ENCODE assay signal across 24 cellular contexts in the genomic region with DNA sequence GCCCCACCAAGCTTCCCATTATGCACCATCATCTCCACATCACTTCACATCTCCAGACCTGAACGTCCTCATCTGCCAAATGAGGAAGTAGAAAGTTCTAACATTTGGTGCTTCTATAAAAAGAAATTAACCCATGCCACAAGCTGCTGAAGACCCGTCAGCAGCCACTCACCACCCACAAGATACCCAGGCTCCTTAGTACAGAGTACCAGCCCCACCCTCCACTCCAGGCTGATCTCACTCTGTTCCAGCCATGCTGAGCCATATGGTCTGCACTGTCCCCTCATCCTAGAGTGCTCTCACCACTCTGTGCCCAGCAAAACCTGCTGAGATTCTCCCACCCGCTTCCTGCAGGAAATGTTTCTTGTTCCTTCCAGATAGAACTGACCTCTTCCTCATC.
"Had no signal": no experiment of that assay in that cellular context is flagged by ENCODE, and none has a peak within 500 bp of the region (broad histone marks: within the 10 kb centered on the region; RNA-seq: fewer than 3 reads in every experiment).

No MANE protein-coding gene starts in this region.

- ATAC-seq: activated CD8-positive, alpha-beta T cell treated with anti-CD3 and anti-CD28 coated beads for 36 hours; activated T-cell treated with anti-CD3 and anti-CD28 coated beads, Interleukin-2, amount 50 U/mL, for 4 hours; activated T-helper 17 cell treated with anti-CD3 and anti-CD28 coated beads, Interleukin-2, amount 50 U/mL, for 72 hours; effector memory CD8-positive, alpha-beta T cell; gastrocnemius medialis; left cardiac atrium; left ventricle myocardium superior had no signal

- H3K4me2 ChIP-seq: hepatocyte had no signal

- DNase-seq: activated CD4-positive, alpha-beta T cell treated with anti-CD3 and anti-CD28 coated beads, Interleukin-2, amount 10 ng/mL, durations not matched to agents 7 days and 5 days; activated CD4-positive, CD25-positive, alpha-beta regulatory T cell treated with anti-CD3 and anti-CD28 coated beads, Interleukin-2, amount 50 U/mL, for 72 hours; activated CD8-positive, alpha-beta T cell treated with anti-CD3 and anti-CD28 coated beads for 36 hours; activated gamma-delta T cell treated with Interleukin-2 at 50 U/mL for 16 hours; activated naive CD4-positive, alpha-beta T cell treated with anti-CD3 and anti-CD28 coated beads, Interleukin-2, amount 50 U/mL, for 16 hours; activated T-cell treated with anti-CD3 and anti-CD28 coated beads, Interleukin-2, amount 50 U/mL, for 4 hours; amniotic stem cell; caudate nucleus; cortex of kidney; effector memory CD8-positive, alpha-beta T cell; erythroblast; gastrocnemius medialis; left cardiac atrium; left ventricle myocardium superior; posterior cingulate gyrus; right cardiac atrium; stimulated activated CD4-positive, alpha-beta T cell treated with anti-CD3 and anti-CD28 coated beads, Interleukin-12 subunit alpha, Interleukin-12 subunit beta, amount 100 ng/mL, for 4 hours; stimulated activated CD4-positive, alpha-beta T cell treated with anti-CD3 and anti-CD28 coated beads, Interleukin-4, amount 100 ng/mL, for 1 hour; trophoblast cell had no signal

- H2AFZ ChIP-seq: hepatocyte had no signal

- FAIRE-seq: keratinocyte, urothelium cell line had no signal

- H3K27ac ChIP-seq: gastrocnemius medialis, hepatocyte, thoracic aorta had no signal

- H3K36me3 ChIP-seq: gastrocnemius medialis, thoracic aorta had no signal

- H3K79me2 ChIP-seq: hepatocyte had no signal

- H3K9me3 ChIP-seq: gastrocnemius medialis, thoracic aorta had no signal

- H3K4me3 ChIP-seq: gastrocnemius medialis, hepatocyte, thoracic aorta had no signal

- H3K27me3 ChIP-seq: gastrocnemius medialis had no signal
